ENCODE assay signal across 8 cellular contexts in the genomic region with DNA sequence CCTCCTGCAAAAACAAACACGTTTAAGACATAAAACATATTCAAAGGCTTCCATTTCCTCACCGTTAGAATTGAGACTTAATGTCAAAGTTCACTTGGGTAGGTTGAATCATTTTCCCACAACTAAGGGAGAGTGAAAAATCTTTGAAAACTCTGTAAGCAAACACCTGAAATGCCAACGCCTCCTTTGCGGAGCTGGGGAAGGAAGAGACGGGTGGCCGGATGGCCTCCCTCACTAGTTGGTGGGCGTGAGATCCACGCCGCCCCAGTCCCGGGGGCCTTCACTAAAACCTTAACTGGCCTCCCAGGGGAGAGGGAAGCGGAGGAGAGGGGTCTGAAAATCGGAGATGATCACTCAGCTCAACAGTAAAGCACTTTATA. TPM values are rescaled to one million over a fixed set of nuclear protein-coding genes. Genes with fewer than 3 reads are reported as not detected.
A peak's percentile ranks its signal among the peaks of the same experiment; 100 is the strongest.
DNase-seq lines count a peak whose midpoint lies in the region; ATAC-seq lines count a peak whose summit lies in the region.

No MANE protein-coding gene starts in this region.

- peak in 1 of 3 donors; percentile 59 for DNase-seq in CD4-positive, CD25-positive, alpha-beta regulatory T cell
- peak in 1 of 2 experiments; percentile 43 for DNase-seq in HAP-1 (ENCODE audit: low spot score in 2 of 2)
- peak in 2 of 3 donors; percentile 13 to 17 for DNase-seq in T-helper 17 cell
- DNase-seq in caudate nucleus (lab: John Stamatoyannopoulos, UW) = peak in 1 of 61 donors; percentile 5
- DNase-seq in lung microvascular endothelial cell (ENCODE audit: low read depth in 2 of 2) = peak; percentile 26 to 32
- DNase-seq in stimulated activated naive CD8-positive, alpha-beta T cell treated with anti-CD3 and anti-CD28 coated beads, Interleukin-15, amount 100 ng/mL, for 72 hours = peak; percentile 32 to 42
- no peak for DNase-seq in effector CD8-positive, alpha-beta T cell (lab: John Stamatoyannopoulos, UW)

- peaks cover 30% of the 10 kb centered on the region for H3K4me1 ChIP-seq in CD4-positive, CD25-positive, alpha-beta regulatory T cell (ENCODE audit: control insufficient read depth, insufficient read depth, low read length, poor library complexity, severe bottlenecking)
- peaks cover 10% of the 10 kb centered on the region for H3K4me1 ChIP-seq in HAP-1

- H3K27me3 Mint-ChIP-seq in CD4-positive, CD25-positive, alpha-beta regulatory T cell = no peaks in the 10 kb centered on the region
- no peaks in the 10 kb centered on the region for H3K27me3 Mint-ChIP-seq in T-helper 17 cell
- H3K27me3 Mint-ChIP-seq in stimulated activated naive CD8-positive, alpha-beta T cell treated with anti-CD3 and anti-CD28 coated beads, Interleukin-15, amount 100 ng/mL, for 72 hours = no peaks in the 10 kb centered on the region

- peak overlapping the region; percentile 95 to 99 (median 98) for H3K27ac Mint-ChIP-seq in CD4-positive, CD25-positive, alpha-beta regulatory T cell
- peak overlapping the region; percentile 97 for H3K27ac Mint-ChIP-seq in T-helper 17 cell
- H3K27ac Mint-ChIP-seq in stimulated activated naive CD8-positive, alpha-beta T cell treated with anti-CD3 and anti-CD28 coated beads, Interleukin-15, amount 100 ng/mL, for 72 hours = peak overlapping the region; percentile 86 to 88

- H3K4me3 Mint-ChIP-seq in CD4-positive, CD25-positive, alpha-beta regulatory T cell = peak overlapping the region; percentile 88 to 95 (median 94)
- peak overlapping the region; percentile 94 for H3K4me3 Mint-ChIP-seq in T-helper 17 cell
- H3K4me3 Mint-ChIP-seq in stimulated activated naive CD8-positive, alpha-beta T cell treated with anti-CD3 and anti-CD28 coated beads, Interleukin-15, amount 100 ng/mL, for 72 hours = peak overlapping the region; percentile 90 to 91

- no peaks in the 10 kb centered on the region for H3K27me3 ChIP-seq in CD4-positive, CD25-positive, alpha-beta regulatory T cell (ENCODE audit: control insufficient read depth, insufficient read depth, low read length)
- H3K27me3 ChIP-seq in HAP-1 (ENCODE audit: low read depth) = no peaks in the 10 kb centered on the region

- H3K36me3 ChIP-seq in CD4-positive, CD25-positive, alpha-beta regulatory T cell (ENCODE audit: control insufficient read depth, insufficient read depth, low read length) = no peaks in the 10 kb centered on the region
- peaks cover 8% of the 10 kb centered on the region; the same call in 1 of the 2 replicates for H3K36me3 ChIP-seq in HAP-1 (replicated peaks)

- H3K4me1 Mint-ChIP-seq in CD4-positive, CD25-positive, alpha-beta regulatory T cell = peaks cover 7 to 54% (median 38%) of the 10 kb centered on the region in 4 donors
- H3K4me1 Mint-ChIP-seq in T-helper 17 cell = peaks cover 23% of the 10 kb centered on the region
- peaks cover 58% of the 10 kb centered on the region for H3K4me1 Mint-ChIP-seq in stimulated activated naive CD8-positive, alpha-beta T cell treated with anti-CD3 and anti-CD28 coated beads, Interleukin-15, amount 100 ng/mL, for 72 hours

- peaks cover 0 to 2% (median 0%) of the 10 kb centered on the region in 7 donors for H3K9me3 Mint-ChIP-seq in CD4-positive, CD25-positive, alpha-beta regulatory T cell
- H3K9me3 Mint-ChIP-seq in stimulated activated naive CD8-positive, alpha-beta T cell treated with anti-CD3 and anti-CD28 coated beads, Interleukin-15, amount 100 ng/mL, for 72 hours = no peaks in the 10 kb centered on the region

- H3K36me3 Mint-ChIP-seq in CD4-positive, CD25-positive, alpha-beta regulatory T cell = no peaks in the 10 kb centered on the region
- no peaks in the 10 kb centered on the region for H3K36me3 Mint-ChIP-seq in T-helper 17 cell (ENCODE audit: low read depth)

- H3K27ac ChIP-seq in CD4-positive, CD25-positive, alpha-beta regulatory T cell (ENCODE audit: insufficient read depth, low read length, poor library complexity, severe bottlenecking) = peak overlapping the region; percentile 92
- H3K27ac ChIP-seq in caudate nucleus (ENCODE audit: low read depth, low read length) = peak overlapping the region; percentile 93

- peak overlapping the region; percentile 94 for H3K4me3 ChIP-seq in CD4-positive, CD25-positive, alpha-beta regulatory T cell (ENCODE audit: low read depth, low read length)
- peak overlapping the region; percentile 63 for H3K4me3 ChIP-seq in HAP-1

- ATAC-seq in CD4-positive, CD25-positive, alpha-beta regulatory T cell (ENCODE audit: low read depth in 2 of 2) = no peak
- ATAC-seq in T-helper 17 cell (no peak), HG02981 (IDR thresholded peaks at IDR 0.05; ENCODE audit: unreplicated experiment) (no peak)
- ATAC-seq in stimulated activated naive CD8-positive, alpha-beta T cell treated with anti-CD3 and anti-CD28 coated beads, Interleukin-15, amount 100 ng/mL, for 72 hours = peak; percentile 31

- no peaks in the 10 kb centered on the region for H3K9me3 ChIP-seq in CD4-positive, CD25-positive, alpha-beta regulatory T cell (ENCODE audit: control insufficient read depth in 2 of 2, low read length in 2 of 2)
- peaks cover 3% of the 10 kb centered on the region; the same call in 1 of the 2 replicates for H3K9me3 ChIP-seq in HAP-1
- no peaks in the 10 kb centered on the region for H3K9me3 ChIP-seq in T-helper 17 cell (ENCODE audit: control insufficient read depth, low read length, poor library complexity, severe bottlenecking)

- in situ Hi-C loops in HAP-1 (cut with MboI; ENCODE audit: low sequenced_read_pairs) = no loop called here

RNA-seq across cellular contexts. Expression of a gene that starts 0.8 kb away (rescaled TPM):
- 20.7 TPM for total RNA-seq in CD4-positive, CD25-positive, alpha-beta regulatory T cell
- 10 to 100 TPM in 3 of 4 donors, 1 to 10 TPM in 1; 10.0 to 15.2 (median 13.5) TPM for polyA plus RNA-seq in CD4-positive, CD25-positive, alpha-beta regulatory T cell
- total RNA-seq in T-helper 17 cell (10 to 100 TPM; 13.5 to 20.3 TPM), lung microvascular endothelial cell (15.5 and 22.4 TPM in 2 replicates)

RNA-seq across cellular contexts. Expression of a gene that starts 10.4 kb away (rescaled TPM):
- total RNA-seq in CD4-positive, CD25-positive, alpha-beta regulatory T cell = 87.2 TPM
- polyA plus RNA-seq in CD4-positive, CD25-positive, alpha-beta regulatory T cell = 10 to 100 TPM; 34.6 to 72.0 (median 53.8) TPM
- total RNA-seq in T-helper 17 cell = 10 to 100 TPM; 78.2 to 85.9 TPM
- 42.5 and 61.3 TPM in 2 replicates for total RNA-seq in lung microvascular endothelial cell
